ENCODE assay signal across 28 cellular contexts in genomic region chr3:184993394-184993793, GRCh38.
"Had no signal": no experiment of that assay in that cellular context is flagged by ENCODE, and none has a peak within 500 bp of the region (broad histone marks: within the 10 kb centered on the region; RNA-seq: fewer than 3 reads in every experiment).

No MANE protein-coding gene starts in this region.

- ATAC-seq: activated naive CD4-positive, alpha-beta T cell treated with anti-CD3 and anti-CD28 coated beads, Interleukin-2, amount 50 U/mL, for 72 hours; body of pancreas; gastrocnemius medialis; left colon; naive thymus-derived CD4-positive, alpha-beta T cell had no signal

- H3K9me3 ChIP-seq: adrenal gland, body of pancreas, gastrocnemius medialis, right atrium auricular region, spleen, tibial nerve had no signal

- H3K27ac ChIP-seq: adrenal gland, body of pancreas, coronary artery, dorsolateral prefrontal cortex, gastrocnemius medialis, parathyroid adenoma, right atrium auricular region, spleen, tibial nerve had no signal

- H3K27me3 Mint-ChIP-seq: activated B cell treated with CpG ODN at 0.5 μM for 24 hours; naive thymus-derived CD4-positive, alpha-beta T cell had no signal

- H3K27ac Mint-ChIP-seq: activated B cell treated with CpG ODN at 0.5 μM for 24 hours, immature natural killer cell, mesothelial cell of epicardium had no signal

- H3K4me1 ChIP-seq: adrenal gland, body of pancreas, gastrocnemius medialis, parathyroid adenoma, right atrium auricular region, spleen, tibial nerve had no signal

- H2AFZ ChIP-seq: parathyroid adenoma had no signal

- H3K27me3 ChIP-seq: adrenal gland, body of pancreas, dorsolateral prefrontal cortex, gastrocnemius medialis, right atrium auricular region, spleen, tibial nerve had no signal

- H3K9ac ChIP-seq: parathyroid adenoma had no signal

- H3K4me3 Mint-ChIP-seq: activated B cell treated with CpG ODN at 0.5 μM for 24 hours; immature natural killer cell; mesothelial cell of epicardium; naive thymus-derived CD4-positive, alpha-beta T cell had no signal

- DNase-seq: activated B cell treated with CpG ODN at 0.5 μM for 24 hours; activated CD4-positive, alpha-beta T cell treated with anti-CD3 and anti-CD28 coated beads for 4 hours; activated CD4-positive, alpha-beta T cell treated with anti-CD3 and anti-CD28 coated beads, Interleukin-2, amount 50 U/mL, for 4 hours; activated gamma-delta T cell treated with Interleukin-2 at 50 U/mL for 16 hours; activated T-cell treated with anti-CD3 and anti-CD28 coated beads, Interleukin-2, amount 50 U/mL, for 1 hour; adrenal gland; aorta; body of pancreas; cerebellar nuclear complex; dorsolateral prefrontal cortex; effector memory CD4-positive, alpha-beta T cell; gastrocnemius medialis; glutamatergic neuron; immature natural killer cell; kidney; left colon; mammary epithelial cell; naive thymus-derived CD4-positive, alpha-beta T cell; nucleus accumbens; spleen; stimulated activated naive CD4-positive, alpha-beta T cell treated with Interleukin-2 at 50 U/mL for 16 hours; T-helper 9 cell had no signal

- H3K4me3 ChIP-seq: adrenal gland, body of pancreas, coronary artery, dorsolateral prefrontal cortex, gastrocnemius medialis, right atrium auricular region, spleen, tibial nerve had no signal

- H3K79me2 ChIP-seq: parathyroid adenoma had no signal

- H3K4me1 Mint-ChIP-seq: activated B cell treated with CpG ODN at 0.5 μM for 24 hours, immature natural killer cell had no signal

- H3K9me3 Mint-ChIP-seq: activated B cell treated with CpG ODN at 0.5 μM for 24 hours; activated naive CD4-positive, alpha-beta T cell treated with anti-CD3 and anti-CD28 coated beads, Interleukin-2, amount 50 U/mL, for 72 hours; immature natural killer cell; naive thymus-derived CD4-positive, alpha-beta T cell had no signal
